ENCODE assay signal across 10 cellular contexts in genomic region chr10:92419740-92420553, GRCh38.
A peak's percentile ranks its signal among the peaks of the same experiment; 100 is the strongest.
DNase-seq lines count a peak whose midpoint lies in the region; ATAC-seq and TF ChIP-seq lines count a peak whose summit lies in the region.
"Had no signal": no experiment of that assay in that cellular context is flagged by ENCODE, and none has a peak within 500 bp of the region (broad histone marks: within the 10 kb centered on the region; RNA-seq: fewer than 3 reads in every experiment).

No MANE protein-coding gene starts in this region.

- H3K4me3 Mint-ChIP-seq in T-helper 17 cell (peak overlapping the region; percentile 13), neural progenitor cell (no peak overlapping the region), T-cell (peak overlapping the region in 1 of 3 donors; percentile 20)
- H3K4me3 Mint-ChIP-seq: brain had no signal

- H2AFZ ChIP-seq in neural progenitor cell (replicated peaks), result no peak overlapping the region

- peaks cover 14% of the 10 kb centered on the region for H3K9me3 Mint-ChIP-seq in neural progenitor cell
- peaks cover 4 to 15% (median 7%) of the 10 kb centered on the region in 3 donors for H3K9me3 Mint-ChIP-seq in T-cell

- H3K36me3 Mint-ChIP-seq in T-helper 17 cell (ENCODE audit: low read depth) (peaks cover 4% of the 10 kb centered on the region), neural progenitor cell (no peaks in the 10 kb centered on the region), T-cell (peaks cover 4% of the 10 kb centered on the region)
- H3K36me3 Mint-ChIP-seq: brain had no signal

- H3K4me3 ChIP-seq in AG10803 (ENCODE audit: low read length), result peak overlapping the region; percentile 16; the same call in 1 of the 2 replicates
- peak overlapping the region; percentile 41 to 42 for H3K4me3 ChIP-seq in foreskin fibroblast (ENCODE audit: low read depth in 1 of 2, low read length in 2 of 2)
- peak overlapping the region; percentile 18 for H3K4me3 ChIP-seq in neural progenitor cell

- POLR2A ChIA-PET in T-cell (lab: Charles Lee), result no interaction called here

- TF ChIP-seq CTCF in AG10803 (conservative IDR thresholded peaks at IDR 0.05; ENCODE audit: low read length) (peak; percentile 51), foreskin fibroblast (IDR thresholded peaks at IDR 0.05; ENCODE audit: low read depth, low read length) (peak; percentile 57), neural progenitor cell (IDR thresholded peaks at IDR 0.05) (no peak)

- ATAC-seq in T-helper 17 cell (no peak), GM18909 (IDR thresholded peaks at IDR 0.05; ENCODE audit: poor library complexity, unreplicated experiment) (no peak), HG02588 (IDR thresholded peaks at IDR 0.05; ENCODE audit: unreplicated experiment) (no peak), T-cell (replicated peaks in 1 of 4) (no peak)

- peaks cover 37% of the 10 kb centered on the region for H3K27me3 ChIP-seq in neural progenitor cell

- no peaks in the 10 kb centered on the region for H3K36me3 ChIP-seq in neural progenitor cell

- H3K4me2 ChIP-seq in neural progenitor cell, result peak overlapping the region; percentile 59

- H3K27me3 Mint-ChIP-seq in T-helper 17 cell (peaks cover 42% of the 10 kb centered on the region), neural progenitor cell (ENCODE audit: insufficient read depth, low read depth) (peaks cover 7% of the 10 kb centered on the region), T-cell (peaks cover 37 to 45% of the 10 kb centered on the region in 2 donors)

- no peaks in the 10 kb centered on the region for H3K4me1 ChIP-seq in neural progenitor cell

- H4K20me1 ChIP-seq in neural progenitor cell (ENCODE audit: low read depth), result no peaks in the 10 kb centered on the region

- H3K4me1 Mint-ChIP-seq in T-helper 17 cell (peaks cover 5% of the 10 kb centered on the region), neural progenitor cell (no peaks in the 10 kb centered on the region), T-cell (peaks cover 2 to 7% (median 2%) of the 10 kb centered on the region in 3 donors)
- H3K4me1 Mint-ChIP-seq: brain had no signal

- no peak overlapping the region for H3K27ac ChIP-seq in neural progenitor cell

- no peaks in the 10 kb centered on the region for H3F3A ChIP-seq in neural progenitor cell (ENCODE audit: low read depth)

- CTCF ChIA-PET in T-cell (lab: Charles Lee), result no interaction called here

- no peak overlapping the region for H3K27ac Mint-ChIP-seq in T-helper 17 cell
- H3K27ac Mint-ChIP-seq in neural progenitor cell, result no peak overlapping the region
- no peak overlapping the region for H3K27ac Mint-ChIP-seq in T-cell
- H3K27ac Mint-ChIP-seq: brain had no signal

- no peak overlapping the region for H3K9ac ChIP-seq in neural progenitor cell

- H3K79me2 ChIP-seq in neural progenitor cell (ENCODE audit: low read depth), result no peaks in the 10 kb centered on the region

- DNase-seq in AG10803 (ENCODE audit: low read depth) (peak; percentile 47), T-helper 17 cell (no peak), foreskin fibroblast (peak; percentile 57 to 80), neural progenitor cell (ENCODE audit: low spot score) (peak; percentile 13), OCI-M2 (lab: John Stamatoyannopoulos, UW; ENCODE audit: unreplicated experiment) (no peak), T-cell (no peak)
- DNase-seq: NCI-H1417 treated with DMSO at 0.1 percent for 48 hours had no signal

- H3K9me3 ChIP-seq in T-helper 17 cell (ENCODE audit: control insufficient read depth, low read length, poor library complexity, severe bottlenecking) (no peaks in the 10 kb centered on the region), neural progenitor cell (ENCODE audit: low read depth) (no peaks in the 10 kb centered on the region)

Comparison
In these comparisons a context has a peak if more than half of its experiments do, and no peak if none do; other contexts are left out.
1. DNase-seq: peak in AG10803 (single experiment), foreskin fibroblast (2 of 2) and neural progenitor cell (single experiment); none in T-helper 17 cell (0 of 3), OCI-M2 (single experiment) and T-cell (0 of 34).
2. Peak in every context shown above with its lines, with median percentiles within 50 percentile points of each other: H3K4me3 ChIP-seq.